Comparison of ENCODE assay signal across 19 cellular contexts in genomic region chr22:37184816-37185541, GRCh38. TPM values are rescaled to one million over a fixed set of nuclear protein-coding genes. Genes with fewer than 3 reads are reported as not detected.
DNase-seq lines count a peak whose midpoint lies in the region; ATAC-seq, FAIRE-seq and TF ChIP-seq lines count a peak whose summit lies in the region.
"Had no signal": no experiment of that assay in that cellular context is flagged by ENCODE, and none has a peak within 500 bp of the region (broad histone marks: within the 10 kb centered on the region; RNA-seq: fewer than 3 reads in every experiment).

No MANE protein-coding gene starts in this region.

- CTCF ChIA-PET in HepG2 (lab: Yijun Ruan, JAX; ENCODE audit: low intra/inter-chr PET ratio, low total read pairs), result no interaction called here

- no peaks in the 10 kb centered on the region for H3K79me2 ChIP-seq in HepG2 (ENCODE audit: insufficient read depth, low read length)

- H3K27me3 ChIP-seq in right lobe of liver, result no peaks in the 10 kb centered on the region
- H3K27me3 ChIP-seq in HepG2 (ENCODE audit: control insufficient read depth in 1 of 2, insufficient read depth in 2 of 2, low read length in 2 of 2), result no peaks in the 10 kb centered on the region
- no peaks in the 10 kb centered on the region for H3K27me3 ChIP-seq in lower lobe of right lung (ENCODE audit: low read depth)
- H3K27me3 ChIP-seq in aorta (ENCODE audit: control insufficient read depth in 1 of 2, insufficient read depth in 2 of 2, low read length in 1 of 2), result no peaks in the 10 kb centered on the region
- H3K27me3 ChIP-seq: brain microvascular endothelial cell, gastroesophageal sphincter, sigmoid colon, suprapubic skin had no signal

- H3K36me3 ChIP-seq in right lobe of liver (no peaks in the 10 kb centered on the region), HepG2 (replicated peaks in 1 of 2; ENCODE audit: control insufficient read depth in 1 of 2, insufficient read depth in 2 of 2, low read length in 2 of 2) (no peaks in the 10 kb centered on the region), lower lobe of right lung (peaks cover 7% of the 10 kb centered on the region), aorta (ENCODE audit: control insufficient read depth in 1 of 2, insufficient read depth in 2 of 2, low read length in 1 of 2) (no peaks in the 10 kb centered on the region)
- H3K36me3 ChIP-seq: brain microvascular endothelial cell, suprapubic skin had no signal

- FAIRE-seq in HepG2 (lab: Jason Lieb, UNC), result no peak

- ATAC-seq in right lobe of liver (no peak), HepG2 (no peak), lower lobe of right lung (no peak), aorta (ENCODE audit: low FRiP score) (no peak), sciatic nerve (no peak)
- ATAC-seq: gastroesophageal sphincter had no signal

- intact Hi-C loops in right lobe of liver (cut with DNase I) (no loop called here), HepG2 (cut with micrococcal nuclease; ENCODE audit: unreplicated experiment) (no loop called here), lower lobe of right lung (cut with DNase I) (no loop called here), aorta (cut with DNase I) (no loop called here), sciatic nerve (cut with DNase I) (no loop called here)

- H3K9me3 ChIP-seq in right lobe of liver, result no peaks in the 10 kb centered on the region
- H3K9me3 ChIP-seq in HepG2 (ENCODE audit: low read length), result no peaks in the 10 kb centered on the region
- no peaks in the 10 kb centered on the region for H3K9me3 ChIP-seq in lower lobe of right lung
- H3K9me3 ChIP-seq in aorta (ENCODE audit: control insufficient read depth, low read length), result no peaks in the 10 kb centered on the region
- H3K9me3 ChIP-seq: gastroesophageal sphincter, sigmoid colon, suprapubic skin had no signal

- no peak for TF ChIP-seq EP300 in HepG2 (IDR thresholded peaks at IDR 0.05; ENCODE audit: low read depth in 2 of 2, low read length in 2 of 2)
- TF ChIP-seq EP300 in HepG2 (CRISPR knock-in tag; IDR thresholded peaks at IDR 0.05; ENCODE audit: borderline replicate concordance), result no peak

- H3K9ac ChIP-seq in HepG2 (ENCODE audit: insufficient read depth, low read depth, low read length), result no peak overlapping the region

- no peak for TF ChIP-seq RAD21 in HepG2 (CRISPR knock-in tag; IDR thresholded peaks at IDR 0.05)

- WGBS in right lobe of liver (ENCODE audit: insufficient coverage, low coverage, low lambda C conversion rate, missing lambda C conversion rate), result 85% methylated on average over 3 of the region's 18 CpGs
- 80% methylated on average over 18 of the region's 18 CpGs for WGBS in HepG2 (ENCODE audit: low lambda C conversion rate)
- 94 to 95% methylated on average over 18 of the region's 18 CpGs for WGBS in aorta, 2 donors

- no peak overlapping the region for H2AFZ ChIP-seq in HepG2 (ENCODE audit: low read length)

- H3K27ac ChIP-seq in right lobe of liver, result no peak overlapping the region
- no peak overlapping the region for H3K27ac ChIP-seq in HepG2 (ENCODE audit: extremely low read length, insufficient read depth, low read length)
- H3K27ac ChIP-seq in lower lobe of right lung, result peak overlapping the region; percentile 36
- H3K27ac ChIP-seq in aorta (ENCODE audit: low read depth in 1 of 2, low read length in 2 of 2), result no peak overlapping the region
- H3K27ac ChIP-seq: brain microvascular endothelial cell, gastroesophageal sphincter, sigmoid colon, suprapubic skin had no signal

- H4K20me1 ChIP-seq in HepG2 (ENCODE audit: insufficient read depth, low read length), result no peaks in the 10 kb centered on the region

- BruUV-seq in HepG2 (replicated peaks; lab: Mats Ljungman, UMichigan), result no TSS peak

- H3K4me1 ChIP-seq in right lobe of liver (peaks cover 0 to 5% (median 0%) of the 10 kb centered on the region in 4 donors), HepG2 (ENCODE audit: insufficient read depth, low read length) (peaks cover 22% of the 10 kb centered on the region), lower lobe of right lung (peaks cover 58% of the 10 kb centered on the region), aorta (ENCODE audit: control insufficient read depth in 1 of 2, insufficient read depth in 2 of 2, low read length in 2 of 2) (no peaks in the 10 kb centered on the region)

- no peak overlapping the region for H3K4me2 ChIP-seq in HepG2 (ENCODE audit: low read depth, low read length)

- no peak overlapping the region for H3K4me3 ChIP-seq in right lobe of liver
- H3K4me3 ChIP-seq in HepG2 (replicated peaks in 1 of 3; ENCODE audit: insufficient read depth in 1 of 3, low read depth in 2 of 3, low read length in 3 of 3), result no peak overlapping the region
- no peak overlapping the region for H3K4me3 ChIP-seq in lower lobe of right lung
- no peak overlapping the region for H3K4me3 ChIP-seq in aorta (ENCODE audit: low read length in 2 of 2)
- H3K4me3 ChIP-seq: gastroesophageal sphincter, sigmoid colon, suprapubic skin had no signal

- TF ChIP-seq POLR2A in right lobe of liver (IDR thresholded peaks at IDR 0.05) (no peak), HepG2 (IDR thresholded peaks at IDR 0.05; ENCODE audit: insufficient read depth in 1 of 2, low read depth in 2 of 2, low read length in 2 of 2) (no peak)

- DNase-seq in right lobe of liver (peak in 2 of 3 donors; percentile 17 to 44), HepG2 (ENCODE audit: low spot score) (no peak), lower lobe of right lung (peak; percentile 28), aorta (peak; percentile 41 to 66), NCI-H1694 (lab: John Stamatoyannopoulos, UW) (no peak), sciatic nerve (ENCODE audit: low spot score) (no peak)
- DNase-seq: activated CD8-positive, alpha-beta memory T cell treated with anti-CD3 and anti-CD28 coated beads, Interleukin-2, amount 50 U/mL, for 4 hours; activated naive CD4-positive, alpha-beta T cell; brain microvascular endothelial cell; erythroblast; NCI-H2029; NCI-H446 treated with DMSO at 0.1 percent for 48 hours; SHP77 treated with DMSO at 0.1 percent for 48 hours; T-helper 17 cell had no signal

- in situ Hi-C loops in HepG2 (cut with HindIII; ENCODE audit: extremely low pct_ligation_motif_present, low pct_unique_long_range_greater_than_20kb), result no loop called here

- POLR2A ChIA-PET in HepG2 (lab: Yijun Ruan, JAX), result no interaction called here

- TF ChIP-seq CTCF in right lobe of liver (IDR thresholded peaks at IDR 0.05) (no peak), HepG2 (CRISPR knock-in tag; IDR thresholded peaks at IDR 0.05) (no peak), lower lobe of right lung (IDR thresholded peaks at IDR 0.05) (no peak)

RNA-seq across cellular contexts. Expression of gene C1QTNF6, which starts 3.1 kb away (rescaled TPM):
- total RNA-seq in right lobe of liver, result 10 to 100 TPM in 2 of 6 experiments, 1 to 10 TPM in 4; 3.3 to 12.6 (median 6.3) TPM
- 1.5 and 2.7 TPM in 2 replicates for total RNA-seq in HepG2 (2016; rRNA removed; fragmentation: Illumina TruSeq; extraction: Trizol)
- 0.40 and 0.97 TPM in 2 replicates for total RNA-seq in HepG2 (2016; cell fraction: cytosol; rRNA removed; fragmentation: Illumina TruSeq; extraction: Trizol; ENCODE audit: low read depth)
- 1.1 and 2.5 TPM in 2 replicates for total RNA-seq in HepG2 (2016; cell fraction: insoluble cytoplasmic fraction; rRNA removed; fragmentation: Illumina TruSeq; extraction: Trizol)
- total RNA-seq in HepG2 (2016; cell fraction: membrane; rRNA removed; fragmentation: Illumina TruSeq; extraction: Trizol), result 1.7 and 1.8 TPM in 2 replicates
- 4.5 and 5.3 TPM in 2 replicates for total RNA-seq in HepG2 (2016; cell fraction: nucleus; rRNA removed; fragmentation: Illumina TruSeq; extraction: Trizol)
- 6.9 and 10.7 TPM in 2 replicates for polyA plus RNA-seq in HepG2 (2011; rRNA removed)
- 3.0 and 4.1 TPM in 2 replicates for polyA plus RNA-seq in HepG2 (2011; cell fraction: cytosol; rRNA removed)
- 39.8 and 43.2 TPM in 2 replicates for polyA plus RNA-seq in HepG2 (2011; cell fraction: nucleus; rRNA removed)
- polyA plus RNA-seq in HepG2 (2012), result 4.1 and 5.1 TPM in 2 replicates
- polyA plus RNA-seq in HepG2 (2016; cell fraction: cytosol; fragmentation: Illumina TruSeq; extraction: Trizol; ENCODE audit: low read depth), result 0.60 and 1.2 TPM in 2 replicates
- polyA plus RNA-seq in HepG2 (2016; cell fraction: insoluble cytoplasmic fraction; fragmentation: Illumina TruSeq; extraction: Trizol; ENCODE audit: low read depth), result 1.7 and 1.9 TPM in 2 replicates
- polyA plus RNA-seq in HepG2 (2016; cell fraction: membrane; fragmentation: Illumina TruSeq; extraction: Trizol; ENCODE audit: low read depth), result 1.6 and 1.8 TPM in 2 replicates
- 8.4 and 10.3 TPM in 2 replicates for polyA plus RNA-seq in HepG2 (2016; cell fraction: nucleus; fragmentation: Illumina TruSeq; extraction: Trizol; ENCODE audit: insufficient read depth, low read depth)
- polyA minus RNA-seq in HepG2 (2011; rRNA and poly(A)+ RNA removed; ENCODE audit: low replicate concordance), result 8.3 and 36.4 TPM in 2 replicates
- polyA minus RNA-seq in HepG2 (2011; cell fraction: cytosol; rRNA and poly(A)+ RNA removed), result 2.5 and 4.0 TPM in 2 replicates
- polyA minus RNA-seq in HepG2 (2011; cell fraction: nucleus; rRNA and poly(A)+ RNA removed), result 18.0 and 21.3 TPM in 2 replicates
- 5.3 TPM for total RNA-seq in lower lobe of right lung
- total RNA-seq in aorta, result 1 to 10 TPM; 2.4 to 7.0 TPM
- 10 to 100 TPM in 1 of 2 donors, 1 to 10 TPM in 1; 3.1 to 11.9 TPM for polyA plus RNA-seq in aorta
- total RNA-seq in sciatic nerve, result 7.8 TPM

RNA-seq across cellular contexts. Expression of gene SSTR3, which starts 27.3 kb away (rescaled TPM):
- not detected for total RNA-seq in right lobe of liver
- total RNA-seq in HepG2 (2016; rRNA removed; fragmentation: Illumina TruSeq; extraction: Trizol), result 0.39 and 0.64 TPM in 2 replicates
- total RNA-seq in HepG2 (2016; cell fraction: cytosol; rRNA removed; fragmentation: Illumina TruSeq; extraction: Trizol; ENCODE audit: low read depth), result 0.09 and 0.10 TPM in 2 replicates
- 0.39 and 0.49 TPM in 2 replicates for total RNA-seq in HepG2 (2016; cell fraction: insoluble cytoplasmic fraction; rRNA removed; fragmentation: Illumina TruSeq; extraction: Trizol)
- 0.25 and 0.38 TPM in 2 replicates for total RNA-seq in HepG2 (2016; cell fraction: membrane; rRNA removed; fragmentation: Illumina TruSeq; extraction: Trizol)
- total RNA-seq in HepG2 (2016; cell fraction: nucleus; rRNA removed; fragmentation: Illumina TruSeq; extraction: Trizol), result 0.60 and 0.65 TPM in 2 replicates
- 0.08 and 0.09 TPM in 2 replicates for polyA plus RNA-seq in HepG2 (2011; rRNA removed)
- polyA plus RNA-seq in HepG2 (2011; cell fraction: cytosol; rRNA removed), result 0.07 and 0.09 TPM in 2 replicates
- 0.21 and 0.35 TPM in 2 replicates for polyA plus RNA-seq in HepG2 (2011; cell fraction: nucleus; rRNA removed)
- 0.04 and 0.05 TPM in 2 replicates for polyA plus RNA-seq in HepG2 (2012)
- polyA plus RNA-seq in HepG2 (2016; cell fraction: cytosol; fragmentation: Illumina TruSeq; extraction: Trizol; ENCODE audit: low read depth), result 0.06 and 0.11 TPM in 2 replicates
- 0.24 and 0.28 TPM in 2 replicates for polyA plus RNA-seq in HepG2 (2016; cell fraction: insoluble cytoplasmic fraction; fragmentation: Illumina TruSeq; extraction: Trizol; ENCODE audit: low read depth)
- polyA plus RNA-seq in HepG2 (2016; cell fraction: membrane; fragmentation: Illumina TruSeq; extraction: Trizol; ENCODE audit: low read depth), result 0.11 and 0.14 TPM in 2 replicates
- 0.53 and 0.95 TPM in 2 replicates for polyA plus RNA-seq in HepG2 (2016; cell fraction: nucleus; fragmentation: Illumina TruSeq; extraction: Trizol; ENCODE audit: insufficient read depth, low read depth)
- 0.07 and 0.30 TPM in 2 replicates for polyA minus RNA-seq in HepG2 (2011; rRNA and poly(A)+ RNA removed; ENCODE audit: low replicate concordance)
- polyA minus RNA-seq in HepG2 (2011; cell fraction: cytosol; rRNA and poly(A)+ RNA removed), result not detected in 2 replicates
- 0.13 TPM in 1 of 2 replicates, not detected in the other for polyA minus RNA-seq in HepG2 (2011; cell fraction: nucleus; rRNA and poly(A)+ RNA removed)
- not detected for total RNA-seq in lower lobe of right lung
- total RNA-seq in aorta, result not detected
- polyA plus RNA-seq in aorta, result not detected
- not detected for total RNA-seq in sciatic nerve
- total RNA-seq: Daoy, dermis microvascular lymphatic vessel endothelial cell, gastroesophageal sphincter, suprapubic skin had no signal

RNA-seq across cellular contexts. Expression of gene IL2RB, which starts 35.3 kb away (rescaled TPM):
- total RNA-seq in right lobe of liver, result 1 to 10 TPM; 1.2 to 8.6 (median 2.0) TPM
- total RNA-seq in HepG2 (2016; rRNA removed; fragmentation: Illumina TruSeq; extraction: Trizol), result not detected in 2 replicates
- total RNA-seq in HepG2 (2016; cell fraction: cytosol; rRNA removed; fragmentation: Illumina TruSeq; extraction: Trizol; ENCODE audit: low read depth), result not detected in 2 replicates
- not detected in 2 replicates for total RNA-seq in HepG2 (2016; cell fraction: insoluble cytoplasmic fraction; rRNA removed; fragmentation: Illumina TruSeq; extraction: Trizol)
- not detected in 2 replicates for total RNA-seq in HepG2 (2016; cell fraction: membrane; rRNA removed; fragmentation: Illumina TruSeq; extraction: Trizol)
- not detected in 2 replicates for total RNA-seq in HepG2 (2016; cell fraction: nucleus; rRNA removed; fragmentation: Illumina TruSeq; extraction: Trizol)
- polyA plus RNA-seq in HepG2 (2011; rRNA removed), result 0.05 TPM in 1 of 2 replicates, not detected in the other
- 0.10 TPM in 1 of 2 replicates, not detected in the other for polyA plus RNA-seq in HepG2 (2011; cell fraction: cytosol; rRNA removed)
- polyA plus RNA-seq in HepG2 (2011; cell fraction: nucleus; rRNA removed), result 0.09 TPM in 1 of 2 replicates, not detected in the other
- 0.03 TPM in 1 of 2 replicates, not detected in the other for polyA plus RNA-seq in HepG2 (2012)
- not detected in 2 replicates for polyA plus RNA-seq in HepG2 (2016; cell fraction: cytosol; fragmentation: Illumina TruSeq; extraction: Trizol; ENCODE audit: low read depth)
- polyA plus RNA-seq in HepG2 (2016; cell fraction: insoluble cytoplasmic fraction; fragmentation: Illumina TruSeq; extraction: Trizol; ENCODE audit: low read depth), result not detected in 2 replicates
- polyA plus RNA-seq in HepG2 (2016; cell fraction: membrane; fragmentation: Illumina TruSeq; extraction: Trizol; ENCODE audit: low read depth), result not detected in 2 replicates
- not detected in 2 replicates for polyA plus RNA-seq in HepG2 (2016; cell fraction: nucleus; fragmentation: Illumina TruSeq; extraction: Trizol; ENCODE audit: insufficient read depth, low read depth)
- 0.06 TPM in 1 of 2 replicates, not detected in the other for polyA minus RNA-seq in HepG2 (2011; rRNA and poly(A)+ RNA removed; ENCODE audit: low replicate concordance)
- polyA minus RNA-seq in HepG2 (2011; cell fraction: cytosol; rRNA and poly(A)+ RNA removed), result not detected in 2 replicates
- polyA minus RNA-seq in HepG2 (2011; cell fraction: nucleus; rRNA and poly(A)+ RNA removed), result not detected in 2 replicates
- 10.2 TPM for total RNA-seq in lower lobe of right lung
- total RNA-seq in aorta, result 1 to 10 TPM; 2.0 to 4.5 TPM
- 1 to 10 TPM in 1 of 2 donors, under 1 TPM in 1; 0.23 to 1.3 TPM for polyA plus RNA-seq in aorta
- total RNA-seq in sciatic nerve, result 3.7 TPM
- total RNA-seq: Daoy, dermis microvascular lymphatic vessel endothelial cell had no signal

RNA-seq across cellular contexts. Expression of gene RAC2, which starts 59.1 kb away (rescaled TPM):
- total RNA-seq in right lobe of liver (10 to 100 TPM in 1 of 6 experiments, 1 to 10 TPM in 5; 3.4 to 12.9 (median 6.5) TPM), HepG2 (2016; rRNA removed; fragmentation: Illumina TruSeq; extraction: Trizol) (not detected in 2 replicates), lower lobe of right lung (111 TPM), aorta (10 to 100 TPM; 16.8 to 19.8 TPM), sciatic nerve (18.9 TPM)
- total RNA-seq in HepG2 (2016; cell fraction: cytosol; rRNA removed; fragmentation: Illumina TruSeq; extraction: Trizol; ENCODE audit: low read depth), result 0.18 TPM in 1 of 2 replicates, not detected in the other
- total RNA-seq in HepG2 (2016; cell fraction: insoluble cytoplasmic fraction; rRNA removed; fragmentation: Illumina TruSeq; extraction: Trizol), result not detected in 2 replicates
- total RNA-seq in HepG2 (2016; cell fraction: membrane; rRNA removed; fragmentation: Illumina TruSeq; extraction: Trizol), result 0.28 TPM in 1 of 2 replicates, not detected in the other
- not detected in 2 replicates for total RNA-seq in HepG2 (2016; cell fraction: nucleus; rRNA removed; fragmentation: Illumina TruSeq; extraction: Trizol)
- polyA plus RNA-seq in HepG2 (2011; rRNA removed) (0.73 and 0.86 TPM in 2 replicates), aorta (10 to 100 TPM in 1 of 2 donors, 1 to 10 TPM in 1; 3.6 to 14.5 TPM)
- 0.35 and 0.56 TPM in 2 replicates for polyA plus RNA-seq in HepG2 (2011; cell fraction: cytosol; rRNA removed)
- 0.61 and 0.68 TPM in 2 replicates for polyA plus RNA-seq in HepG2 (2011; cell fraction: nucleus; rRNA removed)
- 0.39 TPM in 1 of 2 replicates, not detected in the other for polyA plus RNA-seq in HepG2 (2012)
- 0.14 and 0.26 TPM in 2 replicates for polyA plus RNA-seq in HepG2 (2016; cell fraction: cytosol; fragmentation: Illumina TruSeq; extraction: Trizol; ENCODE audit: low read depth)
- polyA plus RNA-seq in HepG2 (2016; cell fraction: insoluble cytoplasmic fraction; fragmentation: Illumina TruSeq; extraction: Trizol; ENCODE audit: low read depth), result 0.21 TPM in 1 of 2 replicates, not detected in the other
- 0.16 and 0.20 TPM in 2 replicates for polyA plus RNA-seq in HepG2 (2016; cell fraction: membrane; fragmentation: Illumina TruSeq; extraction: Trizol; ENCODE audit: low read depth)
- polyA plus RNA-seq in HepG2 (2016; cell fraction: nucleus; fragmentation: Illumina TruSeq; extraction: Trizol; ENCODE audit: insufficient read depth, low read depth), result 0.45 TPM in 1 of 2 replicates, not detected in the other
- polyA minus RNA-seq in HepG2 (2011; rRNA and poly(A)+ RNA removed; ENCODE audit: low replicate concordance), result 0.64 and 2.0 TPM in 2 replicates
- polyA minus RNA-seq in HepG2 (2011; cell fraction: cytosol; rRNA and poly(A)+ RNA removed), result not detected in 2 replicates
- 0.37 TPM in 1 of 2 replicates, not detected in the other for polyA minus RNA-seq in HepG2 (2011; cell fraction: nucleus; rRNA and poly(A)+ RNA removed)

Comparison
In these comparisons a context has a peak if more than half of its experiments do, and no peak if none do; other contexts are left out.
1. DNase-seq: peak in right lobe of liver (2 of 3), lower lobe of right lung (single experiment) and aorta (2 of 2); none in HepG2 (single experiment), NCI-H1694 (single experiment) and sciatic nerve (single experiment).